ENCODE assay signal across 43 cellular contexts in the genomic region with DNA sequence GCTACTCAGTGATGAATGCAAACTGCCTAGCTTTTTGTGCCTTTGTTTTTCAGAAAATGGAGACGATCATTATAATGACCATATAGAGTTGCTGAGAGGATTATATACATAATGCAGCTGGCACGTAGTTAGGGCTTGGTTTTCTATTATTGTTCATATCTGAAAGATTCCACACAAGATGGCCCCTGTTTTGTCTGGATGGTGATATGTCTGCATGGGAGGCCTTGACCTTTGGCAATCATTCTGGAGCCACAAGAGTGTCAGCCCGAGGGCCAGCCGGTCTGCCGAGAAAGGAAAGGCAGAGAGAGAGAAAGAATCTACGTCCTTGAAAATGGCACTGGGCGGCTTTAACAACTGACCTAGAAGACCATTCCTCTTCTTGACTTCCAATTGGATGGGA. TPM values are rescaled to one million over a fixed set of nuclear protein-coding genes. Genes with fewer than 3 reads are reported as not detected.
"Had no signal": no experiment of that assay in that cellular context is flagged by ENCODE, and none has a peak within 500 bp of the region (broad histone marks: within the 10 kb centered on the region; RNA-seq: fewer than 3 reads in every experiment).

No MANE protein-coding gene starts in this region.

- H3K36me3 ChIP-seq: adrenal gland, ascending aorta, brain microvascular endothelial cell, breast epithelium, cardiac muscle cell had no signal

- H3K36me3 Mint-ChIP-seq: activated naive CD4-positive, alpha-beta T cell treated with anti-CD3 and anti-CD28 coated beads, Interleukin-2, amount 10 ng/mL, durations not matched to agents 7 days and 5 days; activated naive CD4-positive, alpha-beta T cell treated with anti-CD3 and anti-CD28 coated beads, Interleukin-2, amount 50 U/mL, for 24 hours; activated naive CD4-positive, alpha-beta T cell treated with anti-CD3 and anti-CD28 coated beads, Interleukin-2, amount 50 U/mL, for 72 hours; activated naive CD8-positive, alpha-beta T cell; activated naive CD8-positive, alpha-beta T cell treated with anti-CD3 and anti-CD28 coated beads for 36 hours; activated naive CD8-positive, alpha-beta T cell treated with anti-CD3 and anti-CD28 coated beads, Interleukin-2, amount 10 ng/mL, durations not matched to agents 7 days and 5 days; brain had no signal

- H3K4me3 Mint-ChIP-seq: activated naive CD4-positive, alpha-beta T cell treated with anti-CD3 and anti-CD28 coated beads for 36 hours; activated naive CD4-positive, alpha-beta T cell treated with anti-CD3 and anti-CD28 coated beads, Interleukin-2, amount 10 ng/mL, durations not matched to agents 7 days and 5 days; activated naive CD4-positive, alpha-beta T cell treated with anti-CD3 and anti-CD28 coated beads, Interleukin-2, amount 50 U/mL, for 24 hours; activated naive CD8-positive, alpha-beta T cell; activated naive CD8-positive, alpha-beta T cell treated with anti-CD3 and anti-CD28 coated beads for 36 hours; activated naive CD8-positive, alpha-beta T cell treated with anti-CD3 and anti-CD28 coated beads, Interleukin-2, amount 10 ng/mL, durations not matched to agents 7 days and 5 days; activated naive CD8-positive, alpha-beta T cell treated with anti-CD3 and anti-CD28 coated beads, Interleukin-2, amount 50 U/mL, for 24 hours; activated T-cell treated with anti-CD3 and anti-CD28 coated beads, Interleukin-2, amount 50 U/mL, for 24 hours; activated T-cell treated with anti-CD3 and anti-CD28 coated beads, Interleukin-2, amount 50 U/mL, for 4 hours; activated T-cell treated with anti-CD3 and anti-CD28 coated beads, Interleukin-2, amount 50 U/mL, for 72 hours; activated T-helper 1 cell treated with anti-CD3 and anti-CD28 coated beads, Interleukin-12 subunit alpha, Interleukin-12 subunit beta, Interleukin-2, Interleukin-4 antibody, amounts not matched to agents 30 ng/mL and 10 ng/mL and 1 ng/mL, durations not matched to agents 14 hours and 24 hours and 36 hours; activated T-helper 17 cell treated with anti-CD3 and anti-CD28 coated beads, Interleukin-2, amount 50 U/mL, for 72 hours; brain; central memory CD8-positive, alpha-beta T cell had no signal

- H3K4me1 Mint-ChIP-seq: activated naive CD4-positive, alpha-beta T cell treated with anti-CD3 and anti-CD28 coated beads, Interleukin-2, amount 10 ng/mL, durations not matched to agents 7 days and 5 days; activated naive CD4-positive, alpha-beta T cell treated with anti-CD3 and anti-CD28 coated beads, Interleukin-2, amount 50 U/mL, for 24 hours; activated naive CD8-positive, alpha-beta T cell treated with anti-CD3 and anti-CD28 coated beads for 36 hours; activated naive CD8-positive, alpha-beta T cell treated with anti-CD3 and anti-CD28 coated beads, Interleukin-2, amount 50 U/mL, for 24 hours; activated T-helper 17 cell treated with anti-CD3 and anti-CD28 coated beads, Interleukin-2, amount 50 U/mL, for 72 hours; brain; central memory CD8-positive, alpha-beta T cell had no signal

- H3K4me1 ChIP-seq: adrenal gland, ascending aorta, body of pancreas, breast epithelium had no signal

- H3K9me3 Mint-ChIP-seq: activated naive CD4-positive, alpha-beta T cell treated with anti-CD3 and anti-CD28 coated beads for 36 hours; activated naive CD4-positive, alpha-beta T cell treated with anti-CD3 and anti-CD28 coated beads, Interleukin-2, amount 10 ng/mL, durations not matched to agents 7 days and 5 days; activated naive CD4-positive, alpha-beta T cell treated with anti-CD3 and anti-CD28 coated beads, Interleukin-2, amount 50 U/mL, for 24 hours; activated naive CD4-positive, alpha-beta T cell treated with anti-CD3 and anti-CD28 coated beads, Interleukin-2, amount 50 U/mL, for 72 hours; activated naive CD8-positive, alpha-beta T cell treated with anti-CD3 and anti-CD28 coated beads for 36 hours; activated naive CD8-positive, alpha-beta T cell treated with anti-CD3 and anti-CD28 coated beads, Interleukin-2, amount 10 ng/mL, durations not matched to agents 7 days and 5 days; activated naive CD8-positive, alpha-beta T cell treated with anti-CD3 and anti-CD28 coated beads, Interleukin-2, amount 50 U/mL, for 24 hours; activated T-cell treated with anti-CD3 and anti-CD28 coated beads, Interleukin-2, amount 50 U/mL, for 24 hours; activated T-cell treated with anti-CD3 and anti-CD28 coated beads, Interleukin-2, amount 50 U/mL, for 4 hours; activated T-cell treated with anti-CD3 and anti-CD28 coated beads, Interleukin-2, amount 50 U/mL, for 72 hours; activated T-helper 1 cell treated with anti-CD3 and anti-CD28 coated beads, Interleukin-12 subunit alpha, Interleukin-12 subunit beta, Interleukin-2, Interleukin-4 antibody, amounts not matched to agents 30 ng/mL and 10 ng/mL and 1 ng/mL, durations not matched to agents 14 hours and 24 hours and 36 hours; activated T-helper 17 cell treated with anti-CD3 and anti-CD28 coated beads, Interleukin-2, amount 50 U/mL, for 72 hours; activated T-helper 2 cell treated with anti-CD3 and anti-CD28 coated beads, Interferon-gamma antibody, Interleukin-2, Interleukin-4, amounts not matched to agents 10 μg/mL and 5 μg/mL and 100 μg/mL, durations not matched to agents 14 hours and 24 hours and 36 hours; central memory CD8-positive, alpha-beta T cell had no signal

- ATAC-seq: activated naive CD4-positive, alpha-beta T cell treated with anti-CD3 and anti-CD28 coated beads, Interleukin-2, amount 50 U/mL, for 72 hours; activated naive CD8-positive, alpha-beta T cell treated with anti-CD3 and anti-CD28 coated beads, Interleukin-2, amount 50 U/mL, for 24 hours; activated T-cell treated with anti-CD3 and anti-CD28 coated beads, Interleukin-2, amount 50 U/mL, for 4 hours; activated T-cell treated with anti-CD3 and anti-CD28 coated beads, Interleukin-2, amount 50 U/mL, for 72 hours; activated T-helper 17 cell treated with anti-CD3 and anti-CD28 coated beads, Interleukin-2, amount 50 U/mL, for 72 hours; body of pancreas had no signal

- DNase-seq: activated effector memory CD4-positive, alpha-beta T cell treated with anti-CD3 and anti-CD28 coated beads, Interleukin-2, amount 50 U/mL, for 16 hours; activated effector memory CD4-positive, alpha-beta T cell treated with Interleukin-2 at 50 U/mL for 16 hours; activated gamma-delta T cell; activated naive CD4-positive, alpha-beta T cell; activated naive CD4-positive, alpha-beta T cell treated with anti-CD3 and anti-CD28 coated beads for 36 hours; activated naive CD4-positive, alpha-beta T cell treated with anti-CD3 and anti-CD28 coated beads, Interleukin-2, amount 10 ng/mL, durations not matched to agents 7 days and 5 days; activated naive CD4-positive, alpha-beta T cell treated with anti-CD3 and anti-CD28 coated beads, Interleukin-2, amount 50 U/mL, for 16 hours; activated naive CD4-positive, alpha-beta T cell treated with Interleukin-2 at 50 U/mL for 16 hours; activated naive CD8-positive, alpha-beta T cell treated with anti-CD3 and anti-CD28 coated beads for 36 hours; activated naive CD8-positive, alpha-beta T cell treated with anti-CD3 and anti-CD28 coated beads, Interleukin-2, amount 10 ng/mL, durations not matched to agents 7 days and 5 days; activated naive CD8-positive, alpha-beta T cell treated with anti-CD3 and anti-CD28 coated beads, Interleukin-2, amount 50 U/mL, for 24 hours; activated T-cell treated with anti-CD3 and anti-CD28 coated beads, Interleukin-2, amount 50 U/mL, for 1 hour; activated T-cell treated with anti-CD3 and anti-CD28 coated beads, Interleukin-2, amount 50 U/mL, for 24 hours; activated T-cell treated with anti-CD3 and anti-CD28 coated beads, Interleukin-2, amount 50 U/mL, for 4 hours; activated T-cell treated with anti-CD3 and anti-CD28 coated beads, Interleukin-2, amount 50 U/mL, for 48 hours; activated T-cell treated with anti-CD3 and anti-CD28 coated beads, Interleukin-2, amount 50 U/mL, for 72 hours; amniotic stem cell; amygdala; anterior cingulate cortex; aorta; body of pancreas; brain microvascular endothelial cell; caudate nucleus; central memory CD4-positive, alpha-beta T cell; cerebellar nuclear complex had no signal

- FAIRE-seq: astrocyte had no signal

- H3K9me3 ChIP-seq: adrenal gland, ascending aorta, body of pancreas, breast epithelium had no signal

- H3K27me3 ChIP-seq: adrenal gland, ascending aorta, body of pancreas, brain microvascular endothelial cell, breast epithelium, cardiac muscle cell had no signal

- H3K4me3 ChIP-seq: adrenal gland, ascending aorta, body of pancreas, breast epithelium, cardiac muscle cell had no signal

- H3K27ac Mint-ChIP-seq: activated naive CD4-positive, alpha-beta T cell treated with anti-CD3 and anti-CD28 coated beads for 36 hours; activated naive CD4-positive, alpha-beta T cell treated with anti-CD3 and anti-CD28 coated beads, Interleukin-2, amount 10 ng/mL, durations not matched to agents 7 days and 5 days; activated naive CD4-positive, alpha-beta T cell treated with anti-CD3 and anti-CD28 coated beads, Interleukin-2, amount 50 U/mL, for 24 hours; activated naive CD4-positive, alpha-beta T cell treated with anti-CD3 and anti-CD28 coated beads, Interleukin-2, amount 50 U/mL, for 72 hours; activated naive CD8-positive, alpha-beta T cell; activated naive CD8-positive, alpha-beta T cell treated with anti-CD3 and anti-CD28 coated beads for 36 hours; activated naive CD8-positive, alpha-beta T cell treated with anti-CD3 and anti-CD28 coated beads, Interleukin-2, amount 10 ng/mL, durations not matched to agents 7 days and 5 days; activated naive CD8-positive, alpha-beta T cell treated with anti-CD3 and anti-CD28 coated beads, Interleukin-2, amount 50 U/mL, for 24 hours; activated T-cell treated with anti-CD3 and anti-CD28 coated beads, Interleukin-2, amount 50 U/mL, for 24 hours; activated T-cell treated with anti-CD3 and anti-CD28 coated beads, Interleukin-2, amount 50 U/mL, for 72 hours; activated T-helper 1 cell treated with anti-CD3 and anti-CD28 coated beads, Interleukin-12 subunit alpha, Interleukin-12 subunit beta, Interleukin-2, Interleukin-4 antibody, amounts not matched to agents 30 ng/mL and 10 ng/mL and 1 ng/mL, durations not matched to agents 14 hours and 24 hours and 36 hours; activated T-helper 17 cell treated with anti-CD3 and anti-CD28 coated beads, Interleukin-2, amount 50 U/mL, for 72 hours; activated T-helper 2 cell treated with anti-CD3 and anti-CD28 coated beads, Interferon-gamma antibody, Interleukin-2, Interleukin-4, amounts not matched to agents 10 μg/mL and 5 μg/mL and 100 μg/mL, durations not matched to agents 14 hours and 24 hours and 36 hours; brain had no signal

- H3K27ac ChIP-seq: ascending aorta, body of pancreas, brain microvascular endothelial cell, breast epithelium, cardiac muscle cell had no signal

RNA-seq across cellular contexts. Expression of gene SH2D1B, which starts 5.7 kb away (rescaled TPM):
- total RNA-seq: activated naive CD4-positive, alpha-beta T cell treated with anti-CD3 and anti-CD28 coated beads for 36 hours; activated naive CD8-positive, alpha-beta T cell treated with anti-CD3 and anti-CD28 coated beads for 36 hours; activated naive CD8-positive, alpha-beta T cell treated with anti-CD3 and anti-CD28 coated beads, Interleukin-2, amount 10 ng/mL, durations not matched to agents 7 days and 5 days; activated T-helper 17 cell treated with anti-CD3 and anti-CD28 coated beads, Interleukin-2, amount 50 U/mL, for 72 hours; ascending aorta; astrocyte; body of pancreas; bronchial epithelial cell; cardiac septum; cerebellum; chondrocyte had no signal

RNA-seq across cellular contexts. Expression of gene C1orf226, which starts 36.1 kb away (rescaled TPM):
- total RNA-seq: activated T-helper 1 cell treated with anti-CD3 and anti-CD28 coated beads, Interleukin-12 subunit alpha, Interleukin-12 subunit beta, Interleukin-2, Interleukin-4 antibody, amounts not matched to agents 30 ng/mL and 10 ng/mL and 1 ng/mL, durations not matched to agents 14 hours and 24 hours and 36 hours; activated T-helper 17 cell treated with anti-CD3 and anti-CD28 coated beads, Interleukin-2, amount 50 U/mL, for 72 hours had no signal

RNA-seq across cellular contexts. Expression of gene SPATA46, which starts 41.0 kb away (rescaled TPM):
- total RNA-seq: activated naive CD4-positive, alpha-beta T cell treated with anti-CD3 and anti-CD28 coated beads for 36 hours; activated naive CD4-positive, alpha-beta T cell treated with anti-CD3 and anti-CD28 coated beads, Interleukin-2, amount 50 U/mL, for 72 hours; activated naive CD8-positive, alpha-beta T cell treated with anti-CD3 and anti-CD28 coated beads for 36 hours; activated naive CD8-positive, alpha-beta T cell treated with anti-CD3 and anti-CD28 coated beads, Interleukin-2, amount 10 ng/mL, durations not matched to agents 7 days and 5 days; activated T-cell treated with anti-CD3 and anti-CD28 coated beads, Interleukin-2, amount 50 U/mL, for 4 hours; activated T-cell treated with anti-CD3 and anti-CD28 coated beads, Interleukin-2, amount 50 U/mL, for 72 hours; activated T-helper 1 cell treated with anti-CD3 and anti-CD28 coated beads, Interleukin-12 subunit alpha, Interleukin-12 subunit beta, Interleukin-2, Interleukin-4 antibody, amounts not matched to agents 30 ng/mL and 10 ng/mL and 1 ng/mL, durations not matched to agents 14 hours and 24 hours and 36 hours; activated T-helper 17 cell treated with anti-CD3 and anti-CD28 coated beads, Interleukin-2, amount 50 U/mL, for 72 hours; activated T-helper 2 cell treated with anti-CD3 and anti-CD28 coated beads, Interferon-gamma antibody, Interleukin-2, Interleukin-4, amounts not matched to agents 10 μg/mL and 5 μg/mL and 100 μg/mL, durations not matched to agents 14 hours and 24 hours and 36 hours; adrenal gland; aorta; ascending aorta; astrocyte; body of pancreas; breast epithelium; bronchial epithelial cell; cardiac muscle cell; cardiac septum; cerebellum; chondrocyte had no signal
- polyA plus RNA-seq: adipose tissue, adrenal gland, aorta, cardiac muscle cell had no signal
